ENCODE assay signal across 1 cellular context in the genomic region with DNA sequence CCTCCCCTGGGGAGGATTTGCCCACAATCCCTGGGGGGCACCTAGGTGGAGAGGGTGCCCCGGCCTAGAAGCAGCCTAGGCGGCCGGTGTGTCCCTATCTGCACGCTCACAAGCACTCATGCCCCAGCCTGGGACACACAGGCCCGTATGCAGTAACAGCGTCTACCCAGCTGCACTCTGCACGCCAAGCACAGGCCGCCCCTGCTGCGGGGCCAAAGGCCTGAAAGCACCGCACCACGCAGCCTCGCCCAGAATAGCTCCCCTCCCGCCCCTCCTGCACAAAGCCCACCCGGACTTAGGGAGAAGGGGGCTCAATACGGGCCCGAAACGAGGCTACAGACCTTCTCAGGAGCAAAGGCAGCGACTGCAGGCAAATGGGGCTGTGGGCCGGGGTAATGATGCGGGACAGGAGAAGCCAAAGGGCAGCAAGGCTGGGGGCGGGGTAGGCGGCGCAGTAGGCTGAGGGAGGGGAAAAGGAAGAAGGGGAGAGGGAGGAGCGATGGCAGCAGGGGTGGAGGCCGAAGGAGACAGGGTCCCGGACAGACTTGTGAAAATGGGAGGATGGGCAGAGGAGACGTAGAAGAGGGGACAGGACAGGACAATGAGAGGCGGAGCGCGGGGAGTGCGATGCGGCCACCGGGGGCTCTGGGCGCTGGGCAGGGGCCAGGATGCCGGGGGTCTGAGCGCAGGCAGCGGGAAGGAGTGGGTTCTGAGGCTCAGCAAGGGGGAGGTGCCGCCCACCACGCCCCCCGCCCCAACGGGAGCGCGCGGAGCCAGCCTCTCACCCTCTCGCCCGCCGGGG.
TF ChIP-seq lines count a peak whose summit lies in the region.

No MANE protein-coding gene starts in this region.

TF ChIP-seq in H1, 55 proteins besides CTCF, POLR2A, EP300 and RAD21:
- TF ChIP-seq, protein P1, sequence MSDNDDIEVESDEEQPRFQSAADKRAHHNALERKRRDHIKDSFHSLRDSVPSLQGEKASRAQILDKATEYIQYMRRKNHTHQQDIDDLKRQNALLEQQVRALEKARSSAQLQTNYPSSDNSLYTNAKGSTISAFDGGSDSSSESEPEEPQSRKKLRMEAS (IDR thresholded peaks at IDR 0.05), result peak; percentile 7; the same call in 1 of the 2 replicates
- TF ChIP-seq CBX8 (IDR thresholded peaks at IDR 0.05; ENCODE audit: borderline replicate concordance, low read depth, low read length) (no peak), RFX5 (IDR thresholded peaks at IDR 0.05; ENCODE audit: borderline replicate concordance, low read depth, low read length) (no peak), SIX5 (IDR thresholded peaks at IDR 0.05; ENCODE audit: low read depth, low read length) (no peak), TEAD4 (IDR thresholded peaks at IDR 0.05; ENCODE audit: low read depth, low read length) (no peak), BCL11A (IDR thresholded peaks at IDR 0.05; ENCODE audit: low read depth in 2 of 2, low read length in 2 of 2) (no peak), SAP30 (IDR thresholded peaks at IDR 0.05; ENCODE audit: insufficient read depth, insufficient replicate concordance, low read length) (peak; percentile 78), MAFK (IDR thresholded peaks at IDR 0.05; ENCODE audit: low read depth, low read length) (no peak), HDAC2 (IDR thresholded peaks at IDR 0.05; ENCODE audit: borderline replicate concordance in 1 of 2, low read depth in 2 of 2, low read length in 2 of 2) (peak in 1 of 2 experiments; percentile 94; a peak in 1 of 4 replicates), RXRA (IDR thresholded peaks at IDR 0.05; ENCODE audit: insufficient read depth, low read depth, low read length) (no peak), ZNF274 (IDR thresholded peaks at IDR 0.05; ENCODE audit: borderline replicate concordance, extremely low read depth, low read length) (no peak), SIN3A (conservative IDR thresholded peaks at IDR 0.05 in 1 of 2, IDR thresholded peaks at IDR 0.05 in 1 of 2; ENCODE audit: low read depth in 1 of 2, low read length in 2 of 2) (peak; percentile 17 to 54; a peak in 1 of 4 replicates), KDM5A (IDR thresholded peaks at IDR 0.05; ENCODE audit: low read length) (no peak), CREB1 (IDR thresholded peaks at IDR 0.05) (0 out of 2 replicates have a peak, but pooled peaks have one; percentile 32), BACH1 (IDR thresholded peaks at IDR 0.05; ENCODE audit: low read length) (no peak), HDAC6 (IDR thresholded peaks at IDR 0.05; ENCODE audit: low read depth, low read length) (no peak), TCF12 (IDR thresholded peaks at IDR 0.05; ENCODE audit: low read depth, low read length) (no peak), JUN (IDR thresholded peaks at IDR 0.05; ENCODE audit: low read depth, low read length) (0 out of 2 replicates have a peak, but pooled peaks have one; percentile 2), CTBP2 (IDR thresholded peaks at IDR 0.05; ENCODE audit: borderline replicate concordance, insufficient read depth, insufficient read length, low read length) (no peak), ASH2L (IDR thresholded peaks at IDR 0.05; ENCODE audit: low read length) (peak; percentile 45), TBP (IDR thresholded peaks at IDR 0.05; ENCODE audit: low read depth, low read length) (peak; percentile 33), TAF1 (IDR thresholded peaks at IDR 0.05; ENCODE audit: low read depth, low read length) (peak; percentile 50; the same call in 1 of the 2 replicates), EGR1 (IDR thresholded peaks at IDR 0.05; ENCODE audit: borderline replicate concordance, low read depth, low read length) (peak; percentile 26; the same call in 1 of the 2 replicates), SIRT6 (IDR thresholded peaks at IDR 0.05; ENCODE audit: low read length) (no peak), TAF7 (optimal IDR thresholded peaks at IDR 0.05; ENCODE audit: borderline replicate concordance, low read depth, low read length) (no peak), RNF2 (IDR thresholded peaks at IDR 0.05; ENCODE audit: borderline replicate concordance, low read depth, low read length, missing control alignments, poor library complexity, severe bottlenecking) (peak; percentile 31), SP1 (IDR thresholded peaks at IDR 0.05; ENCODE audit: low read depth, low read length) (0 out of 2 replicates have a peak, but pooled peaks have one; percentile 21), CHD2 (IDR thresholded peaks at IDR 0.05; ENCODE audit: low read length) (0 out of 2 replicates have a peak, but pooled peaks have one; percentile 18), RBBP5 (IDR thresholded peaks at IDR 0.05; ENCODE audit: borderline replicate concordance, low read depth, low read length) (peak; percentile 81; the same call in 1 of the 2 replicates), PHF8 (conservative IDR thresholded peaks at IDR 0.05; ENCODE audit: low read depth, low read length) (peak; percentile 84), KDM4A (IDR thresholded peaks at IDR 0.05; ENCODE audit: low read depth, low read length, severe bottlenecking) (peak; percentile 99), SP4 (IDR thresholded peaks at IDR 0.05; ENCODE audit: low read length) (no peak), JUND (IDR thresholded peaks at IDR 0.05; ENCODE audit: low read length) (no peak), CEBPB (IDR thresholded peaks at IDR 0.05; ENCODE audit: low read depth, low read length) (no peak), EZH2 (IDR thresholded peaks at IDR 0.05; ENCODE audit: low read depth, low read length, severe bottlenecking) (no peak), KDM1A (IDR thresholded peaks at IDR 0.05; ENCODE audit: borderline replicate concordance, low read length) (no peak; the same call in 1 of the 2 replicates), NANOG (IDR thresholded peaks at IDR 0.05; ENCODE audit: insufficient read depth, low read depth, low read length, poor library complexity, severe bottlenecking) (no peak)
- TF ChIP-seq, protein P2, sequence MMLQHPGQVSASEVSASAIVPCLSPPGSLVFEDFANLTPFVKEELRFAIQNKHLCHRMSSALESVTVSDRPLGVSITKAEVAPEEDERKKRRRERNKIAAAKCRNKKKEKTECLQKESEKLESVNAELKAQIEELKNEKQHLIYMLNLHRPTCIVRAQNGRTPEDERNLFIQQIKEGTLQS (IDR thresholded peaks at IDR 0.05; ENCODE audit: insufficient read depth, low read depth, low read length), result no peak
- TF ChIP-seq, protein P3, sequence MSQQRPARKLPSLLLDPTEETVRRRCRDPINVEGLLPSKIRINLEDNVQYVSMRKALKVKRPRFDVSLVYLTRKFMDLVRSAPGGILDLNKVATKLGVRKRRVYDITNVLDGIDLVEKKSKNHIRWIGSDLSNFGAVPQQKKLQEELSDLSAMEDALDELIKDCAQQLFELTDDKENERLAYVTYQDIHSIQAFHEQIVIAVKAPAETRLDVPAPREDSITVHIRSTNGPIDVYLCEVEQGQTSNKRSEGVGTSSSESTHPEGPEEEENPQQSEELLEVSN (IDR thresholded peaks at IDR 0.05), result no peak
- TF ChIP-seq, protein P4, sequence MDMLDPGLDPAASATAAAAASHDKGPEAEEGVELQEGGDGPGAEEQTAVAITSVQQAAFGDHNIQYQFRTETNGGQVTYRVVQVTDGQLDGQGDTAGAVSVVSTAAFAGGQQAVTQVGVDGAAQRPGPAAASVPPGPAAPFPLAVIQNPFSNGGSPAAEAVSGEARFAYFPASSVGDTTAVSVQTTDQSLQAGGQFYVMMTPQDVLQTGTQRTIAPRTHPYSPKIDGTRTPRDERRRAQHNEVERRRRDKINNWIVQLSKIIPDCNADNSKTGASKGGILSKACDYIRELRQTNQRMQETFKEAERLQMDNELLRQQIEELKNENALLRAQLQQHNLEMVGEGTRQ (IDR thresholded peaks at IDR 0.05; ENCODE audit: low read length), result no peak
- TF ChIP-seq, protein P5, sequence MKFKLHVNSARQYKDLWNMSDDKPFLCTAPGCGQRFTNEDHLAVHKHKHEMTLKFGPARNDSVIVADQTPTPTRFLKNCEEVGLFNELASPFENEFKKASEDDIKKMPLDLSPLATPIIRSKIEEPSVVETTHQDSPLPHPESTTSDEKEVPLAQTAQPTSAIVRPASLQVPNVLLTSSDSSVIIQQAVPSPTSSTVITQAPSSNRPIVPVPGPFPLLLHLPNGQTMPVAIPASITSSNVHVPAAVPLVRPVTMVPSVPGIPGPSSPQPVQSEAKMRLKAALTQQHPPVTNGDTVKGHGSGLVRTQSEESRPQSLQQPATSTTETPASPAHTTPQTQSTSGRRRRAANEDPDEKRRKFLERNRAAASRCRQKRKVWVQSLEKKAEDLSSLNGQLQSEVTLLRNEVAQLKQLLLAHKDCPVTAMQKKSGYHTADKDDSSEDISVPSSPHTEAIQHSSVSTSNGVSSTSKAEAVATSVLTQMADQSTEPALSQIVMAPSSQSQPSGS (IDR thresholded peaks at IDR 0.05; ENCODE audit: low read length), result no peak
- TF ChIP-seq, protein P6, sequence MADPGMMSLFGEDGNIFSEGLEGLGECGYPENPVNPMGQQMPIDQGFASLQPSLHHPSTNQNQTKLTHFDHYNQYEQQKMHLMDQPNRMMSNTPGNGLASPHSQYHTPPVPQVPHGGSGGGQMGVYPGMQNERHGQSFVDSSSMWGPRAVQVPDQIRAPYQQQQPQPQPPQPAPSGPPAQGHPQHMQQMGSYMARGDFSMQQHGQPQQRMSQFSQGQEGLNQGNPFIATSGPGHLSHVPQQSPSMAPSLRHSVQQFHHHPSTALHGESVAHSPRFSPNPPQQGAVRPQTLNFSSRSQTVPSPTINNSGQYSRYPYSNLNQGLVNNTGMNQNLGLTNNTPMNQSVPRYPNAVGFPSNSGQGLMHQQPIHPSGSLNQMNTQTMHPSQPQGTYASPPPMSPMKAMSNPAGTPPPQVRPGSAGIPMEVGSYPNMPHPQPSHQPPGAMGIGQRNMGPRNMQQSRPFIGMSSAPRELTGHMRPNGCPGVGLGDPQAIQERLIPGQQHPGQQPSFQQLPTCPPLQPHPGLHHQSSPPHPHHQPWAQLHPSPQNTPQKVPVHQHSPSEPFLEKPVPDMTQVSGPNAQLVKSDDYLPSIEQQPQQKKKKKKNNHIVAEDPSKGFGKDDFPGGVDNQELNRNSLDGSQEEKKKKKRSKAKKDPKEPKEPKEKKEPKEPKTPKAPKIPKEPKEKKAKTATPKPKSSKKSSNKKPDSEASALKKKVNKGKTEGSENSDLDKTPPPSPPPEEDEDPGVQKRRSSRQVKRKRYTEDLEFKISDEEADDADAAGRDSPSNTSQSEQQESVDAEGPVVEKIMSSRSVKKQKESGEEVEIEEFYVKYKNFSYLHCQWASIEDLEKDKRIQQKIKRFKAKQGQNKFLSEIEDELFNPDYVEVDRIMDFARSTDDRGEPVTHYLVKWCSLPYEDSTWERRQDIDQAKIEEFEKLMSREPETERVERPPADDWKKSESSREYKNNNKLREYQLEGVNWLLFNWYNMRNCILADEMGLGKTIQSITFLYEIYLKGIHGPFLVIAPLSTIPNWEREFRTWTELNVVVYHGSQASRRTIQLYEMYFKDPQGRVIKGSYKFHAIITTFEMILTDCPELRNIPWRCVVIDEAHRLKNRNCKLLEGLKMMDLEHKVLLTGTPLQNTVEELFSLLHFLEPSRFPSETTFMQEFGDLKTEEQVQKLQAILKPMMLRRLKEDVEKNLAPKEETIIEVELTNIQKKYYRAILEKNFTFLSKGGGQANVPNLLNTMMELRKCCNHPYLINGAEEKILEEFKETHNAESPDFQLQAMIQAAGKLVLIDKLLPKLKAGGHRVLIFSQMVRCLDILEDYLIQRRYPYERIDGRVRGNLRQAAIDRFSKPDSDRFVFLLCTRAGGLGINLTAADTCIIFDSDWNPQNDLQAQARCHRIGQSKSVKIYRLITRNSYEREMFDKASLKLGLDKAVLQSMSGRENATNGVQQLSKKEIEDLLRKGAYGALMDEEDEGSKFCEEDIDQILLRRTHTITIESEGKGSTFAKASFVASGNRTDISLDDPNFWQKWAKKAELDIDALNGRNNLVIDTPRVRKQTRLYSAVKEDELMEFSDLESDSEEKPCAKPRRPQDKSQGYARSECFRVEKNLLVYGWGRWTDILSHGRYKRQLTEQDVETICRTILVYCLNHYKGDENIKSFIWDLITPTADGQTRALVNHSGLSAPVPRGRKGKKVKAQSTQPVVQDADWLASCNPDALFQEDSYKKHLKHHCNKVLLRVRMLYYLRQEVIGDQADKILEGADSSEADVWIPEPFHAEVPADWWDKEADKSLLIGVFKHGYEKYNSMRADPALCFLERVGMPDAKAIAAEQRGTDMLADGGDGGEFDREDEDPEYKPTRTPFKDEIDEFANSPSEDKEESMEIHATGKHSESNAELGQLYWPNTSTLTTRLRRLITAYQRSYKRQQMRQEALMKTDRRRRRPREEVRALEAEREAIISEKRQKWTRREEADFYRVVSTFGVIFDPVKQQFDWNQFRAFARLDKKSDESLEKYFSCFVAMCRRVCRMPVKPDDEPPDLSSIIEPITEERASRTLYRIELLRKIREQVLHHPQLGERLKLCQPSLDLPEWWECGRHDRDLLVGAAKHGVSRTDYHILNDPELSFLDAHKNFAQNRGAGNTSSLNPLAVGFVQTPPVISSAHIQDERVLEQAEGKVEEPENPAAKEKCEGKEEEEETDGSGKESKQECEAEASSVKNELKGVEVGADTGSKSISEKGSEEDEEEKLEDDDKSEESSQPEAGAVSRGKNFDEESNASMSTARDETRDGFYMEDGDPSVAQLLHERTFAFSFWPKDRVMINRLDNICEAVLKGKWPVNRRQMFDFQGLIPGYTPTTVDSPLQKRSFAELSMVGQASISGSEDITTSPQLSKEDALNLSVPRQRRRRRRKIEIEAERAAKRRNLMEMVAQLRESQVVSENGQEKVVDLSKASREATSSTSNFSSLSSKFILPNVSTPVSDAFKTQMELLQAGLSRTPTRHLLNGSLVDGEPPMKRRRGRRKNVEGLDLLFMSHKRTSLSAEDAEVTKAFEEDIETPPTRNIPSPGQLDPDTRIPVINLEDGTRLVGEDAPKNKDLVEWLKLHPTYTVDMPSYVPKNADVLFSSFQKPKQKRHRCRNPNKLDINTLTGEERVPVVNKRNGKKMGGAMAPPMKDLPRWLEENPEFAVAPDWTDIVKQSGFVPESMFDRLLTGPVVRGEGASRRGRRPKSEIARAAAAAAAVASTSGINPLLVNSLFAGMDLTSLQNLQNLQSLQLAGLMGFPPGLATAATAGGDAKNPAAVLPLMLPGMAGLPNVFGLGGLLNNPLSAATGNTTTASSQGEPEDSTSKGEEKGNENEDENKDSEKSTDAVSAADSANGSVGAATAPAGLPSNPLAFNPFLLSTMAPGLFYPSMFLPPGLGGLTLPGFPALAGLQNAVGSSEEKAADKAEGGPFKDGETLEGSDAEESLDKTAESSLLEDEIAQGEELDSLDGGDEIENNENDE (IDR thresholded peaks at IDR 0.05; ENCODE audit: insufficient replicate concordance, low read length), result no peak
